Comparison of ENCODE assay signal across 10 cellular contexts in the genomic region with DNA sequence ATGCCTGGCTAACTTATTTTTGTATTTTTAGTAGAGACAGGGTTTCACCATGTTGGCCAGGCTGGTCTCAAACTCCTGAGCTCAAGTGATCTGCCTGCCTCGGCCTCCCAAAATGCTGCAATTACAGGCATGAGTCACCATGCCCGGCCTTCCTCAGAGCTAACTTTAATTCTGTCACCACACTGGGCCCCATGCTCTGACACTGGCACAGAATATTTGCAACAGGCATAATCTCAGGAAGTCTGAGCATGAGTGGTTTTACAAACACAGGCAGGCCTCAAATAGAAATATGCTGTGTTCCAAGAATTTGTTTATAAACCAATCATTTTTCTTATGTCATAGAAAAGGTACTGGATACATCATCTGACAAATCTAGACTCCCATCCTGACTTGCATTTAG. TPM values are rescaled to one million over a fixed set of nuclear protein-coding genes. Genes with fewer than 3 reads are reported as not detected.
DNase-seq lines count a peak whose midpoint lies in the region; ATAC-seq and TF ChIP-seq lines count a peak whose summit lies in the region.
"Had no signal": no experiment of that assay in that cellular context is flagged by ENCODE, and none has a peak within 500 bp of the region (broad histone marks: within the 10 kb centered on the region; RNA-seq: fewer than 3 reads in every experiment).

No MANE protein-coding gene starts in this region.

- H3K36me3 Mint-ChIP-seq in activated CD4-positive, alpha-beta memory T cell treated with anti-CD3 and anti-CD28 coated beads, Interleukin-2, amount 10 ng/mL, durations not matched to agents 7 days and 5 days (ENCODE audit: low read depth): no peaks in the 10 kb centered on the region

- no peak overlapping the region for H3K4me2 ChIP-seq in Karpas-422 (ENCODE audit: low read depth, low read length, poor library complexity, severe bottlenecking)

- TF ChIP-seq CTCF in gastroesophageal sphincter (IDR thresholded peaks at IDR 0.05): no peak
- no peak for TF ChIP-seq CTCF in mucosa of descending colon (IDR thresholded peaks at IDR 0.05)

- peak; percentile 23 for DNase-seq in AG08396 (ENCODE audit: low spot score)
- no peak for DNase-seq in Karpas-422
- DNase-seq in activated CD4-positive, alpha-beta memory T cell treated with anti-CD3 and anti-CD28 coated beads, Interleukin-2, amount 10 ng/mL, durations not matched to agents 7 days and 5 days: peak; percentile 49
- no peak for DNase-seq in DMS114 treated with DMSO at 0.1 percent for 48 hours (lab: John Stamatoyannopoulos, UW; ENCODE audit: unreplicated experiment)
- DNase-seq in mucosa of descending colon: no peak
- DNase-seq: NCI-H82 had no signal

- H3K27me3 Mint-ChIP-seq in activated CD4-positive, alpha-beta memory T cell treated with anti-CD3 and anti-CD28 coated beads, Interleukin-2, amount 10 ng/mL, durations not matched to agents 7 days and 5 days: no peaks in the 10 kb centered on the region

- H4K20me1 ChIP-seq in Karpas-422 (ENCODE audit: insufficient read depth, low read depth, low read length): no peaks in the 10 kb centered on the region

- H3K4me1 Mint-ChIP-seq in activated CD4-positive, alpha-beta memory T cell treated with anti-CD3 and anti-CD28 coated beads, Interleukin-2, amount 10 ng/mL, durations not matched to agents 7 days and 5 days: peaks cover 73% of the 10 kb centered on the region

- no peak overlapping the region for H3K4me3 Mint-ChIP-seq in activated CD4-positive, alpha-beta memory T cell treated with anti-CD3 and anti-CD28 coated beads, Interleukin-2, amount 10 ng/mL, durations not matched to agents 7 days and 5 days

- CTCF ChIA-PET in activated CD4-positive, alpha-beta memory T cell treated with anti-CD3 and anti-CD28 coated beads, Interleukin-2, amount 10 ng/mL, durations not matched to agents 7 days and 5 days (lab: Charles Lee): interaction anchor here (0.8 to 1.8 kb wide), 6 partner anchors 14 to 130 kb away, joined by 3 to 8 read pairs (median 5); no protein-coding TSS in a partner anchor

- no peaks in the 10 kb centered on the region for H3K9me2 ChIP-seq in Karpas-422 (replicated peaks; ENCODE audit: insufficient read depth, low read length)

- H3K4me1 ChIP-seq in Karpas-422 (ENCODE audit: low read length): peaks cover 29% of the 10 kb centered on the region
- peaks cover 0 to 34% (median 0%) of the 10 kb centered on the region in 3 donors for H3K4me1 ChIP-seq in gastroesophageal sphincter
- peaks cover 3% of the 10 kb centered on the region for H3K4me1 ChIP-seq in mucosa of descending colon (ENCODE audit: low read depth)

- H3K27ac Mint-ChIP-seq in activated CD4-positive, alpha-beta memory T cell treated with anti-CD3 and anti-CD28 coated beads, Interleukin-2, amount 10 ng/mL, durations not matched to agents 7 days and 5 days: peak overlapping the region; percentile 82

- 17 to 40% methylated on average over 1 to 2 of the region's 2 CpGs for WGBS in gastroesophageal sphincter (ENCODE audit: low coverage in 1 of 2), 2 donors

- TF ChIP-seq POLR2A in gastroesophageal sphincter (IDR thresholded peaks at IDR 0.05): no peak

- H3K4me3 ChIP-seq in Karpas-422 (ENCODE audit: low read length): no peak overlapping the region
- H3K4me3 ChIP-seq in gastroesophageal sphincter: no peak overlapping the region
- H3K4me3 ChIP-seq in mucosa of descending colon: no peak overlapping the region

- H3K27ac ChIP-seq in Karpas-422 (ENCODE audit: low read length) (no peak overlapping the region), gastroesophageal sphincter (peak overlapping the region; percentile 18 to 81 (median 48))
- H3K27ac ChIP-seq: epithelial cell of prostate had no signal

- H3K9me3 Mint-ChIP-seq in activated CD4-positive, alpha-beta memory T cell treated with anti-CD3 and anti-CD28 coated beads, Interleukin-2, amount 10 ng/mL, durations not matched to agents 7 days and 5 days: no peaks in the 10 kb centered on the region

- no peak for TF ChIP-seq EP300 in gastroesophageal sphincter (IDR thresholded peaks at IDR 0.05)

- H3K27me3 ChIP-seq in Karpas-422 (ENCODE audit: low read length) (no peaks in the 10 kb centered on the region), gastroesophageal sphincter (no peaks in the 10 kb centered on the region)

- no peaks in the 10 kb centered on the region for H3K36me3 ChIP-seq in Karpas-422 (ENCODE audit: insufficient read depth, low read length)
- H3K36me3 ChIP-seq in gastroesophageal sphincter: no peaks in the 10 kb centered on the region
- H3K36me3 ChIP-seq in mucosa of descending colon (ENCODE audit: low read depth): no peaks in the 10 kb centered on the region

- H3K9me3 ChIP-seq in Karpas-422 (ENCODE audit: low read length) (no peaks in the 10 kb centered on the region), gastroesophageal sphincter (no peaks in the 10 kb centered on the region), mucosa of descending colon (no peaks in the 10 kb centered on the region)

- no peaks in the 10 kb centered on the region for H3K79me2 ChIP-seq in Karpas-422 (ENCODE audit: low read length)

- ATAC-seq in gastroesophageal sphincter (peak; percentile 56), HG03521 (IDR thresholded peaks at IDR 0.05; ENCODE audit: unreplicated experiment) (no peak), mucosa of descending colon (no peak), GM19467 (IDR thresholded peaks at IDR 0.05; ENCODE audit: unreplicated experiment) (no peak)

- H3K9ac ChIP-seq in Karpas-422 (ENCODE audit: low read length): no peak overlapping the region

- H2AFZ ChIP-seq in Karpas-422 (ENCODE audit: low read length): 0 out of 2 replicates have a peak overlapping the region, but pooled peaks have one; percentile 11

- POLR2A ChIA-PET in activated CD4-positive, alpha-beta memory T cell treated with anti-CD3 and anti-CD28 coated beads, Interleukin-2, amount 10 ng/mL, durations not matched to agents 7 days and 5 days (lab: Charles Lee): interaction anchor here (0.7 to 24.1 kb wide), 11 partner anchors 11 to 121 kb away, joined by 3 to 1502 read pairs (median 8); a partner anchor contains a TSS

- intact Hi-C loops in mucosa of descending colon (cut with DNase I, micrococcal nuclease): no loop called here

RNA-seq across cellular contexts. Expression of a gene that starts 32.7 kb away (rescaled TPM):
- not detected in 2 replicates for total RNA-seq in Karpas-422 (2014; rRNA removed; shearing (Covaris generic); ENCODE audit: low replicate concordance)
- not detected for total RNA-seq in activated CD4-positive, alpha-beta memory T cell treated with anti-CD3 and anti-CD28 coated beads, Interleukin-2, amount 10 ng/mL, durations not matched to agents 7 days and 5 days
- total RNA-seq in gastroesophageal sphincter (not detected), mucosa of descending colon (under 1 TPM in 1 of 3 donors, not detected in 2; 0.13 TPM)

Comparison
In these comparisons a context has a peak if more than half of its experiments do, and no peak if none do; other contexts are left out.
1. DNase-seq: peak in AG08396 (single experiment) and activated CD4-positive, alpha-beta memory T cell treated with anti-CD3 and anti-CD28 coated beads, Interleukin-2, amount 10 ng/mL, durations not matched to agents 7 days and 5 days (single experiment); none in Karpas-422 (single experiment), DMS114 treated with DMSO at 0.1 percent for 48 hours (single experiment) and mucosa of descending colon (0 of 3).